In the genomic region with DNA sequence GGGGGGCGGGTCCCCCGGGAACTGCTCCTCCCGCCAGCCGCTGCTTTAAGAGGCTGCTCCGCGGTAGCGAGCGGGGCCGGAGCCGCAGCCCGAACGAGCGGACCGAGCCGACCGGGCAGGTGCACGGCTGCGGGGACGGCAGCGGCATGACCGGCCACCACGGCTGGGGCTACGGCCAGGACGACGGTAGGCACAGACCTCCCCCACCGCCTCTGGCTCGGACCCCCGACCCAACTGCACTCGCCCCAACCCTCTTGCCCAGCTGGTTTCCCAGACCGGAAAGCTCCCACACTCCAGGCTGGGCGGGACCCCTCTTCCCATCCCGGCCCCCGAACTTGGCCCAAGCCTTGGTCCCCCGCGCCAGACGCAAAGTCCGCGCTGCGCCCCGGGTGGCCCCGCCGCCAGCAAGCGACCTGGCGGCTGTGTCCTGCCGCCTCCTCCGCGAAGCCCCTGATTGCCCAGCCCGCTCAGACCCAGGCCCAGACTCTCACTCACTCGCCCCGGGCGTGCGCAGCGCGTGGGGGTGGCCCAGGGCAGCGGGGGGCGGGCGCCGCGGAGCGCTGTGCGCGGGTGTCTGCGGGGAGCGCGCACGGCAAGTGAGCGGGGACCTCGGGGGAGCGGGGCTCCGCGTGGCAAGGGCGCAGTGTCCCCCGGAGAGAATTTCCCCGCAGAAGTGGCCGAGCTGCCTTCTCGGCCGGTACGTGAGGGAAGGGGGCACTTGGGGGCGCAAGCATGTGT, we compare ENCODE assay signal across 1 cellular context.
TF ChIP-seq lines count a peak whose summit lies in the region.

Gene CA7 (plus strand): TSS at position 73 of the 738 bp plus-strand sequence. CDS start 74 bp downstream, at position 147.

TF ChIP-seq in SK-N-SH treated with all-trans-retinoic acid at 6 μM for 48 hours, 23 proteins besides CTCF, POLR2A, EP300 and RAD21 (continued from another document):
- TF ChIP-seq, protein P1, sequence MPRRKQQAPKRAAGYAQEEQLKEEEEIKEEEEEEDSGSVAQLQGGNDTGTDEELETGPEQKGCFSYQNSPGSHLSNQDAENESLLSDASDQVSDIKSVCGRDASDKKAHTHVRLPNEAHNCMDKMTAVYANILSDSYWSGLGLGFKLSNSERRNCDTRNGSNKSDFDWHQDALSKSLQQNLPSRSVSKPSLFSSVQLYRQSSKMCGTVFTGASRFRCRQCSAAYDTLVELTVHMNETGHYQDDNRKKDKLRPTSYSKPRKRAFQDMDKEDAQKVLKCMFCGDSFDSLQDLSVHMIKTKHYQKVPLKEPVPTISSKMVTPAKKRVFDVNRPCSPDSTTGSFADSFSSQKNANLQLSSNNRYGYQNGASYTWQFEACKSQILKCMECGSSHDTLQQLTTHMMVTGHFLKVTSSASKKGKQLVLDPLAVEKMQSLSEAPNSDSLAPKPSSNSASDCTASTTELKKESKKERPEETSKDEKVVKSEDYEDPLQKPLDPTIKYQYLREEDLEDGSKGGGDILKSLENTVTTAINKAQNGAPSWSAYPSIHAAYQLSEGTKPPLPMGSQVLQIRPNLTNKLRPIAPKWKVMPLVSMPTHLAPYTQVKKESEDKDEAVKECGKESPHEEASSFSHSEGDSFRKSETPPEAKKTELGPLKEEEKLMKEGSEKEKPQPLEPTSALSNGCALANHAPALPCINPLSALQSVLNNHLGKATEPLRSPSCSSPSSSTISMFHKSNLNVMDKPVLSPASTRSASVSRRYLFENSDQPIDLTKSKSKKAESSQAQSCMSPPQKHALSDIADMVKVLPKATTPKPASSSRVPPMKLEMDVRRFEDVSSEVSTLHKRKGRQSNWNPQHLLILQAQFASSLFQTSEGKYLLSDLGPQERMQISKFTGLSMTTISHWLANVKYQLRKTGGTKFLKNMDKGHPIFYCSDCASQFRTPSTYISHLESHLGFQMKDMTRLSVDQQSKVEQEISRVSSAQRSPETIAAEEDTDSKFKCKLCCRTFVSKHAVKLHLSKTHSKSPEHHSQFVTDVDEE (CRISPR knock-in tag; IDR thresholded peaks at IDR 0.05) = no peak
